Comparison of ENCODE assay signal across 1 cellular context in genomic region chr6:37236921-37237320, GRCh38.
TF ChIP-seq lines count a peak whose summit lies in the region.

No MANE protein-coding gene starts in this region.

TF ChIP-seq in K562, 482 proteins besides CTCF, POLR2A, EP300 and RAD21:
- TF ChIP-seq ZSCAN29 (IDR thresholded peaks at IDR 0.05) (no peak), RFX1 (IDR thresholded peaks at IDR 0.05) (peak; percentile 75), ATF3 (IDR thresholded peaks at IDR 0.05) (no peak; the same call in 1 of the 2 replicates), ATF3 (CRISPR knock-in tag; conservative IDR thresholded peaks at IDR 0.05) (0 out of 2 replicates have a peak, but pooled peaks have one; percentile 19), ZNF511 (CRISPR knock-in tag; IDR thresholded peaks at IDR 0.05) (no peak)
TF ChIP-seq in K562: peak in this region for 2.
